8 cellular contexts compared by ENCODE assay signal in the genomic region with DNA sequence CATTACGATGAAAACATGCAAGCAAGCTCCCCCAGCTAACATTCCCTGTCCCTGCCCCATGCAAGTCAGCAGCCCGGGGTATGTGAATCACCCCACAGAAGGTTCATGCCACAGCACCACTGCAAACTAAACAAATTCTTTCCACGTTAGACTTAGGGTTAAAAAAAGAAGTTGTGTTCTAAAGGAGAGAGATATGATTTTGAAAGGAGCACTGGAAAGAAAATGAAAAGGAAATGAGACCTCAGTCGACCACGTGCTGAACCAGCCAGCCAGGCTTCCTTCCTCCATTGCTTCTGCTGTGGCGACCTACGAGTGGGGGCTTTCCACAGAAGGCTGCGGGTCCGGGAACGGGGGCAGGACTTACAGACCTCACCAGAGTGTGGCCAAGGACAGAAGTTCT. TPM values are rescaled to one million over a fixed set of nuclear protein-coding genes. Genes with fewer than 3 reads are reported as not detected.
DNase-seq lines count a peak whose midpoint lies in the region; ATAC-seq and TF ChIP-seq lines count a peak whose summit lies in the region.

No MANE protein-coding gene starts in this region.

- DNase-seq in AG20443 (ENCODE audit: low spot score) (peak; percentile 91), Karpas-422 (peak; percentile 35), kidney glomerular epithelial cell (lab: John Stamatoyannopoulos, UW) (peak; percentile 46), upper lobe of right lung (no peak)
- DNase-seq in activated naive CD4-positive, alpha-beta T cell treated with anti-CD3 and anti-CD28 coated beads, Interleukin-2, amount 50 U/mL, for 16 hours: peak; percentile 50

- ATAC-seq in upper lobe of right lung (no peak), HG02642 (IDR thresholded peaks at IDR 0.05; ENCODE audit: poor library complexity, unreplicated experiment) (no peak), GM19023 (IDR thresholded peaks at IDR 0.05; ENCODE audit: unreplicated experiment) (no peak), HG02623 (IDR thresholded peaks at IDR 0.05; ENCODE audit: unreplicated experiment) (no peak)

- H3K9me3 ChIP-seq in Karpas-422 (ENCODE audit: low read length) (no peaks in the 10 kb centered on the region), upper lobe of right lung (no peaks in the 10 kb centered on the region)

- no peaks in the 10 kb centered on the region for H4K20me1 ChIP-seq in Karpas-422 (ENCODE audit: insufficient read depth, low read depth, low read length)

- H2AFZ ChIP-seq in Karpas-422 (ENCODE audit: low read length): no peak overlapping the region; the same call in 1 of the 2 replicates

- H3K4me3 ChIP-seq in Karpas-422 (ENCODE audit: low read length) (no peak overlapping the region), upper lobe of right lung (no peak overlapping the region)

- H3K4me2 ChIP-seq in Karpas-422 (ENCODE audit: low read depth, low read length, poor library complexity, severe bottlenecking): no peak overlapping the region

- no peaks in the 10 kb centered on the region for H3K9me2 ChIP-seq in Karpas-422 (replicated peaks; ENCODE audit: insufficient read depth, low read length)

- intact Hi-C loops in upper lobe of right lung (cut with DNase I): no loop called here

- no peak overlapping the region for H3K9ac ChIP-seq in Karpas-422 (ENCODE audit: low read length)

- H3K27ac ChIP-seq in Karpas-422 (ENCODE audit: low read length): no peak overlapping the region
- H3K27ac ChIP-seq in upper lobe of right lung: peak overlapping the region; percentile 47

- TF ChIP-seq CTCF in upper lobe of right lung (IDR thresholded peaks at IDR 0.05): no peak

- peaks cover 7% of the 10 kb centered on the region for H3K4me1 ChIP-seq in Karpas-422 (ENCODE audit: low read length)
- H3K4me1 ChIP-seq in upper lobe of right lung: peaks cover 35% of the 10 kb centered on the region

- H3K79me2 ChIP-seq in Karpas-422 (ENCODE audit: low read length): no peaks in the 10 kb centered on the region

- H3K27me3 ChIP-seq in Karpas-422 (ENCODE audit: low read length) (no peaks in the 10 kb centered on the region), upper lobe of right lung (no peaks in the 10 kb centered on the region)

- H3K36me3 ChIP-seq in Karpas-422 (ENCODE audit: insufficient read depth, low read length) (no peaks in the 10 kb centered on the region), upper lobe of right lung (no peaks in the 10 kb centered on the region)

RNA-seq across cellular contexts. Expression of a gene that starts 52.0 kb away (rescaled TPM):
- total RNA-seq in Karpas-422 (2014; rRNA removed; shearing (Covaris generic); ENCODE audit: low replicate concordance): not detected in 2 replicates
- 21.2 TPM for total RNA-seq in upper lobe of right lung

Comparison
In these comparisons a context has a peak if more than half of its experiments do, and no peak if none do; other contexts are left out.
1. RNA of a gene that starts 52.0 kb away (total RNA-seq): 21.2 TPM in upper lobe of right lung (single experiment); not detected in Karpas-422; every median in the first group is over 10 times any median in the second.